ENCODE assay signal across 8 cellular contexts in genomic region chr10:101001225-101002035, GRCh38. TPM values are rescaled to one million over a fixed set of nuclear protein-coding genes. Genes with fewer than 3 reads are reported as not detected.
DNase-seq lines count a peak whose midpoint lies in the region; ATAC-seq and TF ChIP-seq lines count a peak whose summit lies in the region.

No MANE protein-coding gene starts in this region.

- H3K9me3 ChIP-seq in GM23248 (ENCODE audit: low read depth), result no peaks in the 10 kb centered on the region
- no peaks in the 10 kb centered on the region for H3K9me3 ChIP-seq in gastroesophageal sphincter

- H3K4me1 ChIP-seq in GM23248 (ENCODE audit: insufficient read depth), result peaks cover 21% of the 10 kb centered on the region
- H3K4me1 ChIP-seq in gastroesophageal sphincter, result peaks cover 2 to 86% (median 22%) of the 10 kb centered on the region in 3 donors

- H3K4me3 ChIP-seq in GM23248 (peak overlapping the region; percentile 98), gastroesophageal sphincter (peak overlapping the region in 1 of 2 donors; percentile 72)

- H3K36me3 ChIP-seq in GM23248 (ENCODE audit: low read depth), result peaks cover 18% of the 10 kb centered on the region
- H3K36me3 ChIP-seq in gastroesophageal sphincter, result peaks cover 0 to 41% of the 10 kb centered on the region in 2 donors

- no peaks in the 10 kb centered on the region for H3K27me3 Mint-ChIP-seq in activated CD8-positive, alpha-beta T cell treated with anti-CD3 and anti-CD28 coated beads for 36 hours

- H3K27me3 ChIP-seq in GM23248 (replicated peaks; ENCODE audit: insufficient read depth) (no peaks in the 10 kb centered on the region), gastroesophageal sphincter (no peaks in the 10 kb centered on the region)

- DNase-seq in GM23248 (peak; percentile 97), nucleus accumbens (lab: John Stamatoyannopoulos, UW) (peak in 49 of 56 donors; percentile 20 to 86 (median 66))
- DNase-seq in activated CD8-positive, alpha-beta T cell treated with anti-CD3 and anti-CD28 coated beads for 36 hours, result no peak

- peaks cover 15% of the 10 kb centered on the region for H3K4me1 Mint-ChIP-seq in activated CD8-positive, alpha-beta T cell treated with anti-CD3 and anti-CD28 coated beads for 36 hours (ENCODE audit: low read depth)

- intact Hi-C loops in activated CD8-positive, alpha-beta T cell treated with anti-CD3 and anti-CD28 coated beads for 36 hours (cut with micrococcal nuclease), result no loop called here

- H2AFZ ChIP-seq in GM23248, result no peak overlapping the region

- ATAC-seq in activated CD8-positive, alpha-beta T cell treated with anti-CD3 and anti-CD28 coated beads for 36 hours, result no peak
- ATAC-seq in gastroesophageal sphincter (peak; percentile 68), GM18867 (IDR thresholded peaks at IDR 0.05; ENCODE audit: unreplicated experiment) (no peak), HG03432 (IDR thresholded peaks at IDR 0.05; ENCODE audit: unreplicated experiment) (no peak), HG03095 (IDR thresholded peaks at IDR 0.05; ENCODE audit: unreplicated experiment) (no peak), GM21576 (IDR thresholded peaks at IDR 0.05; ENCODE audit: unreplicated experiment) (no peak)

- H3K9me3 Mint-ChIP-seq in activated CD8-positive, alpha-beta T cell treated with anti-CD3 and anti-CD28 coated beads for 36 hours, result no peaks in the 10 kb centered on the region

- no peaks in the 10 kb centered on the region for H4K20me1 ChIP-seq in GM23248 (ENCODE audit: insufficient read depth)

- POLR2A ChIA-PET in activated CD8-positive, alpha-beta T cell treated with anti-CD3 and anti-CD28 coated beads for 36 hours (lab: Charles Lee), result no interaction called here

- H3K79me2 ChIP-seq in GM23248 (ENCODE audit: insufficient read depth), result peaks cover 64% of the 10 kb centered on the region

- peak overlapping the region; percentile 100 for H3K9ac ChIP-seq in GM23248

- H3K36me3 Mint-ChIP-seq in activated CD8-positive, alpha-beta T cell treated with anti-CD3 and anti-CD28 coated beads for 36 hours (ENCODE audit: low read depth), result no peaks in the 10 kb centered on the region

- no peaks in the 10 kb centered on the region for H3K9me2 ChIP-seq in GM23248 (ENCODE audit: insufficient read depth)

- no peak for TF ChIP-seq CTCF in activated CD8-positive, alpha-beta T cell treated with anti-CD3 and anti-CD28 coated beads for 36 hours (IDR thresholded peaks at IDR 0.05)
- TF ChIP-seq CTCF in gastroesophageal sphincter (IDR thresholded peaks at IDR 0.05), result peak in 1 of 4 experiments; percentile 26

- H3F3A ChIP-seq in GM23248 (ENCODE audit: insufficient read depth), result peaks cover 19% of the 10 kb centered on the region

- peak overlapping the region; percentile 1 for H3K27ac Mint-ChIP-seq in activated CD8-positive, alpha-beta T cell treated with anti-CD3 and anti-CD28 coated beads for 36 hours

- CTCF ChIA-PET in activated CD8-positive, alpha-beta T cell treated with anti-CD3 and anti-CD28 coated beads for 36 hours (lab: Charles Lee), result interaction anchor here (12.8 kb wide), 1 partner anchor 16 kb away, joined by 178 read pairs; no protein-coding TSS in a partner anchor

- H3K27ac ChIP-seq in GM23248 (peak overlapping the region; percentile 91), gastroesophageal sphincter (peak overlapping the region; percentile 89 to 99 (median 98))

- in situ Hi-C loops in GM23248 (cut with MboI), result no loop called here

- 12 to 17% methylated on average over 10 of the region's 10 CpGs for WGBS in GM23248 (ENCODE audit: low coverage in 1 of 2, low lambda C conversion rate in 2 of 2, missing lambda C conversion rate in 2 of 2), 2 experiments
- WGBS in gastroesophageal sphincter (ENCODE audit: low coverage in 1 of 2), 2 donors, result 0 to 11% methylated on average over 1 to 3 of the region's 10 CpGs

- TF ChIP-seq POLR2A in gastroesophageal sphincter (IDR thresholded peaks at IDR 0.05), result peak; percentile 47 to 64

- peak overlapping the region; percentile 44 for H3K4me3 Mint-ChIP-seq in activated CD8-positive, alpha-beta T cell treated with anti-CD3 and anti-CD28 coated beads for 36 hours

- H3K4me2 ChIP-seq in GM23248 (ENCODE audit: unreplicated experiment), result peak overlapping the region; percentile 71

- no peak for TF ChIP-seq EP300 in gastroesophageal sphincter (IDR thresholded peaks at IDR 0.05)

RNA-seq across cellular contexts. Expression of gene LZTS2, which starts 1.8 kb away (rescaled TPM):
- total RNA-seq in GM23248 (2014; rRNA removed; shearing (Covaris generic)), result 95.2 and 113 TPM in 2 replicates
- 51.1 and 54.8 TPM in 2 replicates for polyA plus RNA-seq in GM23248 (2016; fragmentation: Nextera tagmentation; extraction: Ambion mirVana)
- total RNA-seq in activated CD8-positive, alpha-beta T cell treated with anti-CD3 and anti-CD28 coated beads for 36 hours, result 10 to 100 TPM; 14.5 to 15.5 TPM
- total RNA-seq in gastroesophageal sphincter, result 100 to 1,000 TPM; 134 to 181 (median 141) TPM

RNA-seq across cellular contexts. Expression of gene TWNK, which starts 14.1 kb away (rescaled TPM):
- 3.4 and 4.4 TPM in 2 replicates for total RNA-seq in GM23248 (2014; rRNA removed; shearing (Covaris generic))
- 3.6 and 4.4 TPM in 2 replicates for polyA plus RNA-seq in GM23248 (2016; fragmentation: Nextera tagmentation; extraction: Ambion mirVana)
- total RNA-seq in activated CD8-positive, alpha-beta T cell treated with anti-CD3 and anti-CD28 coated beads for 36 hours, result 10 to 100 TPM; 18.0 to 19.0 TPM
- total RNA-seq in gastroesophageal sphincter, result 10 to 100 TPM in 1 of 4 donors, 1 to 10 TPM in 3; 8.3 to 10.8 (median 8.9) TPM

RNA-seq across cellular contexts. Expression of gene MRPL43, which starts 14.1 kb away (rescaled TPM):
- total RNA-seq in GM23248 (2014; rRNA removed; shearing (Covaris generic)), result 83.5 and 94.1 TPM in 2 replicates
- 145 and 148 TPM in 2 replicates for polyA plus RNA-seq in GM23248 (2016; fragmentation: Nextera tagmentation; extraction: Ambion mirVana)
- 10 to 100 TPM; 46.0 to 50.9 TPM for total RNA-seq in activated CD8-positive, alpha-beta T cell treated with anti-CD3 and anti-CD28 coated beads for 36 hours
- 10 to 100 TPM; 58.0 to 93.8 (median 80.7) TPM for total RNA-seq in gastroesophageal sphincter

RNA-seq across cellular contexts. Expression of gene PDZD7, which starts 29.5 kb away (rescaled TPM):
- total RNA-seq in GM23248 (2014; rRNA removed; shearing (Covaris generic)), result 0.54 TPM in 1 of 2 replicates, not detected in the other
- 1.1 and 1.8 TPM in 2 replicates for polyA plus RNA-seq in GM23248 (2016; fragmentation: Nextera tagmentation; extraction: Ambion mirVana)
- total RNA-seq in activated CD8-positive, alpha-beta T cell treated with anti-CD3 and anti-CD28 coated beads for 36 hours, result under 1 TPM; 0.25 to 0.65 TPM
- total RNA-seq in gastroesophageal sphincter, result under 1 TPM in 3 of 4 donors, not detected in 1; 0.31 to 0.54 (median 0.39) TPM

RNA-seq across cellular contexts. Expression of gene SFXN3, which starts 29.6 kb away (rescaled TPM):
- 79.8 and 103 TPM in 2 replicates for total RNA-seq in GM23248 (2014; rRNA removed; shearing (Covaris generic))
- 58.8 and 61.7 TPM in 2 replicates for polyA plus RNA-seq in GM23248 (2016; fragmentation: Nextera tagmentation; extraction: Ambion mirVana)
- 10 to 100 TPM; 28.8 to 29.6 TPM for total RNA-seq in activated CD8-positive, alpha-beta T cell treated with anti-CD3 and anti-CD28 coated beads for 36 hours
- total RNA-seq in gastroesophageal sphincter, result 10 to 100 TPM; 47.5 to 84.2 (median 66.0) TPM
